In the genomic region with DNA sequence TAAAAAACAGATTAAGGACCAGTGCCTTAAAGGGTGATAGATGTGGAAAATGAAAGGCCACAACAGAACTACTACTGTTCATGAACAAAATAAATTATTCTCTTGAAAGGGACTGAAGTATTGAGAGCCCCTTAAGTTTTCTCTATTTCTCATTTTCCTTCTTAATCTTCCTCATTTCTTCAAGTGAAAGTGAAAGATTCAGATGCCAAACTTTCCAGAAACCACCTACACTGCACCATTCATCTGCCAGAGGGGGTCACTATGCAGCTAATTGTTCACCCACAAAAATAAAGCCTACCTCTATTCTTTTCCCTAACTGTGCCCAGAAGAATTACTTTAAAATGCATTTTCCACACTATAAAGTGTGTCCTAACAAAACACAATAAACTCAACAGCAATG, we compare ENCODE assay signal across 11 cellular contexts.
A peak's percentile ranks its signal among the peaks of the same experiment; 100 is the strongest.
DNase-seq lines count a peak whose midpoint lies in the region; ATAC-seq and TF ChIP-seq lines count a peak whose summit lies in the region.
"Had no signal": no experiment of that assay in that cellular context is flagged by ENCODE, and none has a peak within 500 bp of the region (broad histone marks: within the 10 kb centered on the region; RNA-seq: fewer than 3 reads in every experiment).

No MANE protein-coding gene starts in this region.

- no peaks in the 10 kb centered on the region for H3K27me3 ChIP-seq in CD8-positive, alpha-beta T cell (ENCODE audit: insufficient read depth, low read length)
- H3K27me3 ChIP-seq in left lung = no peaks in the 10 kb centered on the region

- H3K36me3 ChIP-seq in CD8-positive, alpha-beta T cell (ENCODE audit: insufficient read depth, low read length) = no peaks in the 10 kb centered on the region
- no peaks in the 10 kb centered on the region for H3K36me3 ChIP-seq in left lung

- TF ChIP-seq POLR2A in NB4 (IDR thresholded peaks at IDR 0.05; ENCODE audit: extremely low read depth, insufficient read length) = no peak

- no peaks in the 10 kb centered on the region for H3K9me3 Mint-ChIP-seq in CD8-positive, alpha-beta T cell
- no peaks in the 10 kb centered on the region for H3K9me3 Mint-ChIP-seq in natural killer cell treated with Interleukin-12 subunit alpha and Interleukin-12 subunit beta and Interleukin-15 and Interleukin-18, amount 100 ng/mL, for 72 hours

- H3K27ac Mint-ChIP-seq in CD8-positive, alpha-beta T cell = no peak overlapping the region
- no peak overlapping the region for H3K27ac Mint-ChIP-seq in natural killer cell treated with Interleukin-12 subunit alpha and Interleukin-12 subunit beta and Interleukin-15 and Interleukin-18, amount 100 ng/mL, for 72 hours

- H3K4me3 ChIP-seq in CD8-positive, alpha-beta T cell (ENCODE audit: low read depth, low read length) = no peak overlapping the region
- no peak overlapping the region for H3K4me3 ChIP-seq in NB4 (ENCODE audit: low read depth, low read length)
- no peak overlapping the region for H3K4me3 ChIP-seq in left lung

- H3K4me1 ChIP-seq in CD8-positive, alpha-beta T cell (ENCODE audit: insufficient read depth, low read length) = no peaks in the 10 kb centered on the region
- no peaks in the 10 kb centered on the region for H3K4me1 ChIP-seq in left lung

- H3K9me3 ChIP-seq in CD8-positive, alpha-beta T cell (ENCODE audit: low read length) = no peaks in the 10 kb centered on the region
- no peaks in the 10 kb centered on the region for H3K9me3 ChIP-seq in left lung

- no peak overlapping the region for H3K27ac ChIP-seq in CD8-positive, alpha-beta T cell (ENCODE audit: low read depth, low read length)
- H3K27ac ChIP-seq in left lung = no peak overlapping the region

- H3K27me3 Mint-ChIP-seq in CD8-positive, alpha-beta T cell (ENCODE audit: low read depth) = no peaks in the 10 kb centered on the region
- H3K27me3 Mint-ChIP-seq in natural killer cell treated with Interleukin-12 subunit alpha and Interleukin-12 subunit beta and Interleukin-15 and Interleukin-18, amount 100 ng/mL, for 72 hours = peaks cover 0 to 7% of the 10 kb centered on the region in 2 donors

- no peak for DNase-seq in CD8-positive, alpha-beta T cell
- DNase-seq in NB4 (ENCODE audit: low read depth) (peak; percentile 4), fibroblast of peridontal ligament (ENCODE audit: extremely low read depth) (peak; percentile 18), GDM1 (lab: John Stamatoyannopoulos, UW) (no peak), SW 1271 (lab: John Stamatoyannopoulos, UW) (no peak), left lung (no peak)
- DNase-seq in natural killer cell treated with Interleukin-12 subunit alpha and Interleukin-12 subunit beta and Interleukin-15 and Interleukin-18, amount 100 ng/mL, for 72 hours (ENCODE audit: low spot score) = no peak
- DNase-seq: activated gamma-delta T cell; stimulated activated naive CD4-positive, alpha-beta T cell; T-helper 9 cell had no signal

- H3K4me1 Mint-ChIP-seq in CD8-positive, alpha-beta T cell (ENCODE audit: low read depth) = no peaks in the 10 kb centered on the region
- H3K4me1 Mint-ChIP-seq in natural killer cell treated with Interleukin-12 subunit alpha and Interleukin-12 subunit beta and Interleukin-15 and Interleukin-18, amount 100 ng/mL, for 72 hours (ENCODE audit: low read depth in 2 of 2) = no peaks in the 10 kb centered on the region

- no peak for ATAC-seq in CD8-positive, alpha-beta T cell
- ATAC-seq in GM21367 (IDR thresholded peaks at IDR 0.05; ENCODE audit: unreplicated experiment) (peak; percentile 45), left lung (no peak)
- no peak for ATAC-seq in natural killer cell treated with Interleukin-12 subunit alpha and Interleukin-12 subunit beta and Interleukin-15 and Interleukin-18, amount 100 ng/mL, for 72 hours

- CTCF ChIA-PET in CD8-positive, alpha-beta T cell (lab: Charles Lee) = interaction anchor here (1.4 to 3.2 kb wide), 2 partner anchors 394 to 397 kb away, joined by 3 to 12 read pairs; no protein-coding TSS in a partner anchor

- H3K36me3 Mint-ChIP-seq in CD8-positive, alpha-beta T cell = no peaks in the 10 kb centered on the region
- no peaks in the 10 kb centered on the region for H3K36me3 Mint-ChIP-seq in natural killer cell treated with Interleukin-12 subunit alpha and Interleukin-12 subunit beta and Interleukin-15 and Interleukin-18, amount 100 ng/mL, for 72 hours

- peak; percentile 23 for TF ChIP-seq CTCF in CD8-positive, alpha-beta T cell (IDR thresholded peaks at IDR 0.05)
- no peak for TF ChIP-seq CTCF in NB4 (IDR thresholded peaks at IDR 0.05; ENCODE audit: low read depth, low read length)
- TF ChIP-seq CTCF in left lung (IDR thresholded peaks at IDR 0.05) = no peak

- no peak overlapping the region for H3K4me3 Mint-ChIP-seq in CD8-positive, alpha-beta T cell
- H3K4me3 Mint-ChIP-seq in natural killer cell treated with Interleukin-12 subunit alpha and Interleukin-12 subunit beta and Interleukin-15 and Interleukin-18, amount 100 ng/mL, for 72 hours = no peak overlapping the region

- POLR2A ChIA-PET in CD8-positive, alpha-beta T cell (lab: Charles Lee) = interaction anchor here (1.0 kb wide), 1 partner anchor 108 kb away, joined by 3 read pairs; no protein-coding TSS in a partner anchor

- intact Hi-C loops in CD8-positive, alpha-beta T cell (cut with DNase I, micrococcal nuclease) = loop anchor here (1.0 to 5.0 kb wide), 2 partner anchors 395 to 397 kb away; no protein-coding TSS in a partner anchor
- intact Hi-C loops in left lung (cut with DNase I) = no loop called here

Comparison
In these comparisons a context has a peak if more than half of its experiments do, and no peak if none do; other contexts are left out.
1. DNase-seq: peak in NB4 (single experiment) and fibroblast of peridontal ligament (single experiment); none in CD8-positive, alpha-beta T cell (0 of 7), GDM1 (single experiment), SW 1271 (0 of 2), natural killer cell treated with Interleukin-12 subunit alpha and Interleukin-12 subunit beta and Interleukin-15 and Interleukin-18, amount 100 ng/mL, for 72 hours (single experiment) and left lung (0 of 2).
2. intact Hi-C loops: an anchor here in CD8-positive, alpha-beta T cell (1.0 to 5.0 kb wide); none called in left lung.